ENCODE assay signal across 23 cellular contexts in the genomic region with DNA sequence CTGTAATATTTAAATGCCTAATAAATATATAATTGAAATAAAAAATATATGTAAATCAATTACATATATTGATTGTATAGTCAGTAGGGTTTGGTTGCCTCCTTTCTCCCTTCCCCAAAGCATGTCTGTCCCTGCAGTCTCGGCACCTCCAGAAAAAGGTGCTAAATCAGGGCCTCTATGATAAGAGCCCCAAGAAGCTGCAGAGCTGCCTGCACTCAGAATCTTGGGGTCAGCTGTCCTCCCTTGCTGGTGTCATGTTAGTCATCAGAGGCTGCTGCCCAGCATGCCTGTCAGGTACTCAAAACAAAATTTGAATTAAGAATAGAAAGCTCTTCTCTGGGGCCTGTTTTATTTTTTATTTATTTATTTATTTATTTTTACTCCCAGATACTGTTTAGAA. TPM values are rescaled to one million over a fixed set of nuclear protein-coding genes. Genes with fewer than 3 reads are reported as not detected.
A peak's percentile ranks its signal among the peaks of the same experiment; 100 is the strongest.
DNase-seq lines count a peak whose midpoint lies in the region; ATAC-seq, FAIRE-seq and TF ChIP-seq lines count a peak whose summit lies in the region.
"Had no signal": no experiment of that assay in that cellular context is flagged by ENCODE, and none has a peak within 500 bp of the region (broad histone marks: within the 10 kb centered on the region; RNA-seq: fewer than 3 reads in every experiment).

No MANE protein-coding gene starts in this region.

- H3K27me3 ChIP-seq in AG04450 (ENCODE audit: control insufficient read depth, insufficient read depth, low read length) (peaks cover 5% of the 10 kb centered on the region), neuronal stem cell (ENCODE audit: control insufficient read depth in 3 of 3, insufficient read depth in 3 of 3, low read depth in 1 of 3, low read length in 3 of 3) (peaks cover 0 to 31% (median 0%) of the 10 kb centered on the region in 3 experiments)
- H3K27me3 ChIP-seq: BE2C, BLaER1 had no signal

- no peak overlapping the region for H3K23ac ChIP-seq in neuronal stem cell (ENCODE audit: low read depth, low read length, poor library complexity)

- H2BK15ac ChIP-seq in neuronal stem cell (ENCODE audit: low read length): no peak overlapping the region

- no peak overlapping the region for H3K4ac ChIP-seq in neuronal stem cell (ENCODE audit: low read length)

- no peak overlapping the region for H3K4me2 ChIP-seq in neuronal stem cell (ENCODE audit: insufficient read depth, low read length, poor library complexity, severe bottlenecking)
- H3K4me2 ChIP-seq: A549, BLaER1 had no signal

- no peak overlapping the region for H2AFZ ChIP-seq in neuronal stem cell (ENCODE audit: low read length)

- no peak for TF ChIP-seq CTCF in AG04450 (IDR thresholded peaks at IDR 0.05; ENCODE audit: low read depth, low read length)
- TF ChIP-seq CTCF in WTC11 (IDR thresholded peaks at IDR 0.05): no peak
- no peak for TF ChIP-seq CTCF in glutamatergic neuron (IDR thresholded peaks at IDR 0.05; ENCODE audit: partially characterized antibody, unreplicated experiment)

- H3K36me3 ChIP-seq in neuronal stem cell (replicated peaks in 1 of 2; ENCODE audit: control insufficient read depth in 2 of 2, insufficient read depth in 2 of 2, low read length in 2 of 2): no peaks in the 10 kb centered on the region
- H3K36me3 ChIP-seq: BE2C had no signal

- CTCF ChIA-PET in AG04450 (lab: Charles Lee): no interaction called here
- CTCF ChIA-PET in WTC11 (lab: Charles Lee): no interaction called here

- H3K27ac ChIP-seq in AG04450 (ENCODE audit: low read depth, low read length) (peak overlapping the region; percentile 24), neuronal stem cell (replicated peaks; ENCODE audit: low read length) (no peak overlapping the region)
- H3K27ac ChIP-seq: 22Rv1, A549, BLaER1 had no signal

- no peak overlapping the region for H2BK120ac ChIP-seq in neuronal stem cell (ENCODE audit: low read depth, low read length)

- no peak for ATAC-seq in WTC11
- ATAC-seq: A549 had no signal

- H3K9me3 Mint-ChIP-seq in WTC11: no peaks in the 10 kb centered on the region
- H3K9me3 Mint-ChIP-seq in glutamatergic neuron (ENCODE audit: unreplicated experiment): peaks cover 4% of the 10 kb centered on the region
- H3K9me3 Mint-ChIP-seq: CD4-positive, alpha-beta memory T cell had no signal

- POLR2A ChIA-PET in AG04450 (lab: Yijun Ruan, JAX): no interaction called here
- POLR2A ChIA-PET in WTC11 (lab: Charles Lee): interaction anchor here (1.0 kb wide), 1 partner anchor 56 kb away, joined by 4 read pairs; no protein-coding TSS in a partner anchor

- no peaks in the 10 kb centered on the region for H3K79me1 ChIP-seq in neuronal stem cell (ENCODE audit: low read depth, low read length)

- no peak overlapping the region for H2BK12ac ChIP-seq in neuronal stem cell (ENCODE audit: low read length)

- no CpG with 5 or more reads among the region's 1 CpG for WGBS in neuronal stem cell (ENCODE audit: extremely low coverage in 2 of 2, insufficient read length in 2 of 2, insufficient replicate concordance in 1 of 2), 2 donors

- H3K36me3 Mint-ChIP-seq in WTC11: peaks cover 28% of the 10 kb centered on the region
- H3K36me3 Mint-ChIP-seq in glutamatergic neuron (ENCODE audit: unreplicated experiment): peaks cover 6% of the 10 kb centered on the region
- H3K36me3 Mint-ChIP-seq: CD14-positive monocyte; CD4-positive, alpha-beta memory T cell; CD4-positive, CD25-positive, alpha-beta regulatory T cell; CD8-positive, alpha-beta memory T cell had no signal

- H4K8ac ChIP-seq in neuronal stem cell (ENCODE audit: low read depth, low read length): no peak overlapping the region

- H3K18ac ChIP-seq in neuronal stem cell (ENCODE audit: low read length): no peak overlapping the region

- FAIRE-seq in GM19239 (lab: Jason Lieb, UNC): no peak
- FAIRE-seq: A549, GM12891 had no signal

- H3K4me3 Mint-ChIP-seq in WTC11: no peak overlapping the region
- peak overlapping the region; percentile 34 for H3K4me3 Mint-ChIP-seq in glutamatergic neuron (ENCODE audit: unreplicated experiment)
- H3K4me3 Mint-ChIP-seq: CD14-positive monocyte; CD4-positive, alpha-beta memory T cell; CD4-positive, CD25-positive, alpha-beta regulatory T cell; CD8-positive, alpha-beta memory T cell had no signal

- H3K9me3 ChIP-seq in AG04450 (ENCODE audit: control insufficient read depth, insufficient read depth, low read length): no peaks in the 10 kb centered on the region
- no peaks in the 10 kb centered on the region for H3K9me3 ChIP-seq in neuronal stem cell (replicated peaks in 1 of 2; ENCODE audit: control insufficient read depth in 2 of 2, insufficient read depth in 1 of 2, low read depth in 1 of 2, low read length in 2 of 2)
- H3K9me3 ChIP-seq: A549, BE2C had no signal

- H3K27me3 Mint-ChIP-seq in WTC11 (ENCODE audit: low read depth) (no peaks in the 10 kb centered on the region), glutamatergic neuron (ENCODE audit: unreplicated experiment) (peaks cover 6% of the 10 kb centered on the region)

- H2BK5ac ChIP-seq in neuronal stem cell (ENCODE audit: low read length): no peak overlapping the region

- peaks cover 87% of the 10 kb centered on the region for H3K4me1 Mint-ChIP-seq in WTC11
- peaks cover 36% of the 10 kb centered on the region for H3K4me1 Mint-ChIP-seq in glutamatergic neuron (ENCODE audit: low read depth, unreplicated experiment)
- H3K4me1 Mint-ChIP-seq: CD4-positive, alpha-beta memory T cell; CD4-positive, CD25-positive, alpha-beta regulatory T cell; CD8-positive, alpha-beta memory T cell had no signal

- H3K27ac Mint-ChIP-seq in WTC11 (peak overlapping the region; percentile 58; the same call in 1 of the 2 replicates), glutamatergic neuron (ENCODE audit: unreplicated experiment) (no peak overlapping the region)
- H3K27ac Mint-ChIP-seq: CD4-positive, alpha-beta memory T cell; CD4-positive, CD25-positive, alpha-beta regulatory T cell; CD8-positive, alpha-beta memory T cell had no signal

- H3K4me3 ChIP-seq in AG04450 (ENCODE audit: low read depth, low read length) (no peak overlapping the region), neuronal stem cell (ENCODE audit: low read length in 2 of 2) (no peak overlapping the region)
- H3K4me3 ChIP-seq: A549, BLaER1 had no signal

- H3K9ac ChIP-seq in neuronal stem cell (ENCODE audit: low read depth, low read length, poor library complexity): no peak overlapping the region
- H3K9ac ChIP-seq: BLaER1 had no signal

- no peaks in the 10 kb centered on the region for H3K4me1 ChIP-seq in neuronal stem cell (ENCODE audit: control insufficient read depth in 2 of 2, insufficient read depth in 1 of 2, low read depth in 1 of 2, low read length in 2 of 2)
- H3K4me1 ChIP-seq: A549, BE2C had no signal

- no peak overlapping the region for H3K14ac ChIP-seq in neuronal stem cell (ENCODE audit: low read length)

- DNase-seq in AG04450 (ENCODE audit: low read depth, low spot score): no peak
- no peak for DNase-seq in WTC11 (ENCODE audit: low spot score)
- no peak for DNase-seq in glutamatergic neuron
- DNase-seq in neuronal stem cell (ENCODE audit: low spot score): no peak
- no peak for DNase-seq in GM19239 (ENCODE audit: insufficient read length, low spot score)
- DNase-seq: BE2C; CD4-positive, alpha-beta memory T cell; CD4-positive, CD25-positive, alpha-beta regulatory T cell; CD8-positive, alpha-beta memory T cell; COR-L47; DMS 273 treated with DMSO at 0.1 percent for 48 hours; DMS153; DMS53; DMS79; DND-41; EL; GDM1 had no signal

- no peak overlapping the region for H2AK5ac ChIP-seq in neuronal stem cell (ENCODE audit: low read depth, low read length)

- H4K91ac ChIP-seq in neuronal stem cell (ENCODE audit: low read depth, low read length, poor library complexity): no peak overlapping the region

TF ChIP-seq in WTC11, 78 proteins besides CTCF, POLR2A, EP300 and RAD21:
- no peak for TF ChIP-seq FOXJ3 (CRISPR knock-in tag; IDR thresholded peaks at IDR 0.05; ENCODE audit: borderline replicate concordance)

RNA-seq across cellular contexts. Expression of a gene that starts 9.8 kb away (rescaled TPM):
- polyA plus RNA-seq in AG04450 (2011; rRNA removed): 2.3 and 2.4 TPM in 2 replicates
- 1.2 and 3.0 TPM in 2 replicates for polyA minus RNA-seq in AG04450 (2011; rRNA and poly(A)+ RNA removed)
- 66.3 to 71.0 TPM (median 66.8 TPM) in 3 replicates for total RNA-seq in WTC11 (2021)
- total RNA-seq in glutamatergic neuron (ENCODE audit: unreplicated experiment): 49.8 TPM
- polyA plus RNA-seq in neuronal stem cell (2013, experiment 1 of 2): 0.07 TPM
- 0.04 TPM for polyA plus RNA-seq in neuronal stem cell (2013, experiment 2 of 2)
- total RNA-seq: G401 had no signal
- polyA plus RNA-seq: A549; CD14-positive monocyte; CD8-positive, alpha-beta memory T cell had no signal
